Comparison of ENCODE assay signal across 8 cellular contexts in the genomic region with DNA sequence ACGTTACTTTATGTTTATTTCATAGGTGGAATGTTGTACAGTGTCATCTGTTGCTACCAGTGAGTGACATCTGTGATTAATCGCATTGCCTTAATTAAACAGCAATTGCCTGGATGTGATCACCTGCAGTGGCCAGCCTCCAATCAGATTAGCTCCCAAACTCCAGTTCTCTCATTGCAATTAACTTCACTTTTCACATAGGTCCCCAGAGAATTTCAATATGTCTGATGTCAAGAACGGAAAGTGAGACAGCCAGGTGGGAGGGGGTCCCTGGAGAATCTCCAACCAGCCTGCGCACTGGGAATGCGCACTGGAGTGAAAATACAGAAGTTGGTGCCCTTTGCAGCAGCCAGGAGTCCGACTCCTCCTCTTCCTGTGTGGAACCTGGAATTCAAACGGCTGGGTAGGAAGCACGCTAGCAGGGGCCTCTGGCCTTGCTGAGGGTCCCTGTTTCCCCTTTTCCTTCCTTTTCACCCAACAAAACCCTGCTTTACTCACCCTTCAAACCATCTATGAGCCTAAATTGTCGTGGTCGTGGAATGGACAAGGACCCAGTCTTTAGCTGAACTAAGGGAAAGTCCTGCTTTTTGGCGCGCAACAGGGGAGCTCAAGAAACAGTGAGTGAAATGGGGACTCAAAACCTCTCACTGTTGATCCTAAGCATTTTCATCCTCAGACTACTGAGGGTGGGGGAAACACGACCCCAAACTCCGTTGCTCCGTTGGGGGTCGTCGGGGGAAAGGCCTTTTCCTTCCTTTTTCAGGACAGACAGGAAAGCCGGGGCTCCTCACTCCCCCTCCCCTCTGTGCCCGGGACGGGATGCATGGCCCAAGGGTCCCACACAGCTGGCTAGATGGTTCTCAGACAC.
DNase-seq lines count a peak whose midpoint lies in the region; ATAC-seq and TF ChIP-seq lines count a peak whose summit lies in the region.

No MANE protein-coding gene starts in this region.

- CTCF ChIA-PET in CD4-positive, alpha-beta memory T cell (lab: Charles Lee; ENCODE audit: partially characterized antibody): no interaction called here

- H3K27ac Mint-ChIP-seq in HFFc6: peak overlapping the region; percentile 65; the same call in 1 of the 2 replicates
- H3K27ac Mint-ChIP-seq in CD4-positive, alpha-beta memory T cell: no peak overlapping the region

- no peaks in the 10 kb centered on the region for H3K79me2 ChIP-seq in ACC112 (ENCODE audit: control insufficient read depth, insufficient read depth, low read length, unreplicated experiment)

- TF ChIP-seq EP300 in upper lobe of left lung (IDR thresholded peaks at IDR 0.05): no peak

- intact Hi-C loops in CD4-positive, alpha-beta memory T cell (cut with micrococcal nuclease): no loop called here

- no peak overlapping the region for H3K27ac ChIP-seq in ACC112 (ENCODE audit: low read depth, low read length)
- H3K27ac ChIP-seq in upper lobe of left lung: no peak overlapping the region
- no peak overlapping the region for H3K27ac ChIP-seq in CD4-positive, alpha-beta memory T cell (ENCODE audit: low read depth, low read length)

- POLR2A ChIA-PET in CD4-positive, alpha-beta memory T cell (lab: Charles Lee; ENCODE audit: partially characterized antibody): no interaction called here

- H3K36me3 ChIP-seq in ACC112 (ENCODE audit: insufficient read depth, low read length): no peaks in the 10 kb centered on the region
- no peaks in the 10 kb centered on the region for H3K36me3 ChIP-seq in upper lobe of left lung
- no peaks in the 10 kb centered on the region for H3K36me3 ChIP-seq in CD4-positive, alpha-beta memory T cell (ENCODE audit: insufficient read depth, low read length)

- H3K9me3 ChIP-seq in upper lobe of left lung: no peaks in the 10 kb centered on the region
- no peaks in the 10 kb centered on the region for H3K9me3 ChIP-seq in CD4-positive, alpha-beta memory T cell (ENCODE audit: control insufficient read depth in 1 of 2, low read length in 2 of 2)

- no peaks in the 10 kb centered on the region; the same call in 1 of the 2 replicates for H3K4me1 Mint-ChIP-seq in HFFc6 (ENCODE audit: low read depth)
- H3K4me1 Mint-ChIP-seq in CD4-positive, alpha-beta memory T cell: no peaks in the 10 kb centered on the region

- TF ChIP-seq POLR2A in upper lobe of left lung (IDR thresholded peaks at IDR 0.05): no peak

- peak; percentile 1 for DNase-seq in HFFc6
- peak; percentile 76 for DNase-seq in NCI-H524 treated with DMSO at 0.1 percent for 48 hours (lab: John Stamatoyannopoulos, UW)
- DNase-seq in cerebellar cortex (ENCODE audit: low spot score): peak; percentile 54
- peak; percentile 96 for DNase-seq in left kidney (ENCODE audit: low read depth, low spot score)
- peak in 1 of 2 donors; percentile 28 for DNase-seq in upper lobe of left lung
- no peak for DNase-seq in CD4-positive, alpha-beta memory T cell

- no peaks in the 10 kb centered on the region for H3K4me1 ChIP-seq in ACC112 (ENCODE audit: control insufficient read depth, insufficient read depth, low read length, unreplicated experiment)
- H3K4me1 ChIP-seq in upper lobe of left lung: peaks cover 0 to 5% (median 0%) of the 10 kb centered on the region in 4 donors
- no peaks in the 10 kb centered on the region for H3K4me1 ChIP-seq in CD4-positive, alpha-beta memory T cell (ENCODE audit: insufficient read depth, low read length)

- TF ChIP-seq CTCF in HFFc6 (IDR thresholded peaks at IDR 0.05) (no peak), upper lobe of left lung (IDR thresholded peaks at IDR 0.05) (no peak)

- H2AFZ ChIP-seq in ACC112 (ENCODE audit: low read length, unreplicated experiment): peak overlapping the region; percentile 25

- H3K36me3 Mint-ChIP-seq in HFFc6 (ENCODE audit: low read depth): no peaks in the 10 kb centered on the region
- H3K36me3 Mint-ChIP-seq in CD4-positive, alpha-beta memory T cell: no peaks in the 10 kb centered on the region

- H3K27me3 ChIP-seq in ACC112 (ENCODE audit: insufficient read depth, low read length): no peaks in the 10 kb centered on the region
- H3K27me3 ChIP-seq in upper lobe of left lung: no peaks in the 10 kb centered on the region
- no peaks in the 10 kb centered on the region for H3K27me3 ChIP-seq in CD4-positive, alpha-beta memory T cell (ENCODE audit: insufficient read depth, low read length)

- H3K27me3 Mint-ChIP-seq in HFFc6 (ENCODE audit: insufficient read depth): no peaks in the 10 kb centered on the region
- H3K27me3 Mint-ChIP-seq in CD4-positive, alpha-beta memory T cell: no peaks in the 10 kb centered on the region

- H3K4me3 ChIP-seq in ACC112 (ENCODE audit: low read depth, low read length) (peak overlapping the region; percentile 76), upper lobe of left lung (peak overlapping the region in 3 of 4 donors; percentile 36 to 53 (median 49))
- no peak overlapping the region for H3K4me3 ChIP-seq in CD4-positive, alpha-beta memory T cell (ENCODE audit: low read length in 2 of 2)

- H3K9me3 Mint-ChIP-seq in HFFc6: no peaks in the 10 kb centered on the region; the same call in 1 of the 2 replicates
- H3K9me3 Mint-ChIP-seq in CD4-positive, alpha-beta memory T cell: peaks cover 0 to 13% (median 3%) of the 10 kb centered on the region in 8 donors

- WGBS in upper lobe of left lung, 2 donors: 9 to 18% methylated on average over 16 to 20 of the region's 20 CpGs

- H3K4me3 Mint-ChIP-seq in HFFc6: peak overlapping the region; percentile 89
- no peak overlapping the region for H3K4me3 Mint-ChIP-seq in CD4-positive, alpha-beta memory T cell

- ATAC-seq in upper lobe of left lung (ENCODE audit: low FRiP score in 2 of 2) (peak; percentile 71 to 85), GM21529 (IDR thresholded peaks at IDR 0.05; ENCODE audit: unreplicated experiment) (no peak)

Comparison
In these comparisons a context has a peak if more than half of its experiments do, and no peak if none do; other contexts are left out.
1. H3K4me3 ChIP-seq: peak in ACC112 (single experiment) and upper lobe of left lung (3 of 4); none in CD4-positive, alpha-beta memory T cell (0 of 2).
2. DNase-seq: peak in HFFc6 (single experiment), NCI-H524 treated with DMSO at 0.1 percent for 48 hours (single experiment), cerebellar cortex (single experiment) and left kidney (single experiment); none in CD4-positive, alpha-beta memory T cell (0 of 5).